In the genomic region with DNA sequence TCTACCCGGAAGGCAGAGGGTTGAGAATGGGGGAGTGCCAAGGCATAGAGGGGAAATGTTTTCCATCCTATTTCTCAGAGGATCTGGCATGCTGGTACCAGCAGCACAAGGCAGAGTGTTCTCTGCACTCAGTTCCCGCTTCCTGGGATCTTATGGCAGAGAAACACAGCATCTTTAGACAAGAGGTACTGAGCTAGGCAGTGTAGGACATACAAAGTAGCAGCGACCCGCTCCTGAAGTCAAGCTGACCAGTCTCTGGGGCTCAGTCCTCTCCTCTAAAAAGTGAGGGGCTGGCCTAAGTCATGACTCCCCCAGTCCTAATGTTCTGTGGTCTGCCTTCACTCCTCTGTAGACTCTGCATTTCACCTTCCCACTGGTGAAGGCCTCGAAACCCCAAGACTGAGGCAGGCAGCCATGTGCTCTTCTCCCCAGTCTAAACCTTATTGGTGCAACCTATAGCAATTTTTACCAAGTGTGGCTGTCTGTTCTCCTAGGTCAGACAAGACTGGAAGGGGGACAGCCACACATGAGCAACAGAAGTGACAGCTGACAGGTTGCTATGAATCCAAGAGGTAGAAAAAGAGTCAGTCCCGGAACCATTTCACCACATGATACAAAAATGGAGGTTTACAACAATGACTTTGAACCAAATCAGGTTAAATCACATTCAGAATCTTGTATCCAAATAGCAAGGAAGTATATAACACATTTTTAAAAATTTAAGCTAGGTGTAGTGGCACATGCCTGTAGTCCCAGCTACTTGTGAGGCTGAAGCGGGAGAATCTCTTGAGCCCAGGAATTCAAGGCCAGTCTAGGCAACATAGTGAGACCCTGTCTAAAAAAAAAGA, we compare ENCODE assay signal across 12 cellular contexts. TPM values are rescaled to one million over a fixed set of nuclear protein-coding genes. Genes with fewer than 3 reads are reported as not detected.
DNase-seq lines count a peak whose midpoint lies in the region; ATAC-seq and TF ChIP-seq lines count a peak whose summit lies in the region.
"Had no signal": no experiment of that assay in that cellular context is flagged by ENCODE, and none has a peak within 500 bp of the region (broad histone marks: within the 10 kb centered on the region; RNA-seq: fewer than 3 reads in every experiment).

No MANE protein-coding gene starts in this region.

- H3F3A ChIP-seq in SK-N-SH (replicated peaks; ENCODE audit: insufficient read depth) (peaks cover 6% of the 10 kb centered on the region), SU-DHL-6 (ENCODE audit: insufficient read depth) (peaks cover 87% of the 10 kb centered on the region)

- H3K9me3 Mint-ChIP-seq in stimulated activated memory B cell treated with anti-CD40 and anti-IgM and Interleukin-4, amounts not matched to agents 10 μg/mL and 1 μg/mL and 100 μg/mL, for 72 hours = no peaks in the 10 kb centered on the region

- POLR2A ChIA-PET in SK-N-SH (lab: Yijun Ruan, JAX) = interaction anchor here (0.6 to 3.9 kb wide), 2 partner anchors 12 to 23 kb away, joined by 4 to 23 read pairs; partner anchors contain the start of gene SUPT4H1

- H3K27ac Mint-ChIP-seq in stimulated activated memory B cell treated with anti-CD40 and anti-IgM and Interleukin-4, amounts not matched to agents 10 μg/mL and 1 μg/mL and 100 μg/mL, for 72 hours = peak overlapping the region; percentile 100

- no peak overlapping the region for H3K27ac ChIP-seq in SK-N-SH (ENCODE audit: low read depth in 2 of 2, low read length in 1 of 2)
- peak overlapping the region; percentile 97 for H3K27ac ChIP-seq in SU-DHL-6 (ENCODE audit: low read depth, low read length)
- peak overlapping the region in 3 of 4 donors; percentile 56 to 85 (median 80) for H3K27ac ChIP-seq in gastroesophageal sphincter

- H3K4me1 ChIP-seq in SK-N-SH (ENCODE audit: control insufficient read depth in 1 of 2, insufficient read depth in 2 of 2, low read depth in 1 of 2, low read length in 1 of 2) (peaks cover 0 to 29% of the 10 kb centered on the region in 2 experiments; a peak in 1 of 4 replicates), gastroesophageal sphincter (peaks cover 0 to 51% (median 6%) of the 10 kb centered on the region in 3 donors)

- H4K20me1 ChIP-seq in SK-N-SH (ENCODE audit: insufficient read depth) = no peaks in the 10 kb centered on the region
- no peaks in the 10 kb centered on the region for H4K20me1 ChIP-seq in SU-DHL-6 (ENCODE audit: low read depth, low read length)

- WGBS in SK-N-SH (ENCODE audit: low lambda C conversion rate) = 87% methylated on average over 7 of the region's 7 CpGs
- WGBS in gastroesophageal sphincter (ENCODE audit: low coverage in 1 of 2), 2 donors = 88 to 91% methylated on average over 5 to 6 of the region's 7 CpGs

- TF ChIP-seq RAD21 in SK-N-SH (IDR thresholded peaks at IDR 0.05; ENCODE audit: low read length) = no peak

- H2AFZ ChIP-seq in SK-N-SH (ENCODE audit: low read depth) (no peak overlapping the region), SU-DHL-6 (ENCODE audit: low read depth, low read length, severe bottlenecking) (no peak overlapping the region)

- no peak for TF ChIP-seq CTCF in SK-N-SH (IDR thresholded peaks at IDR 0.05)
- no peak for TF ChIP-seq CTCF in SU-DHL-6 (IDR thresholded peaks at IDR 0.05; ENCODE audit: insufficient read depth, low read length, poor library complexity, severe bottlenecking)
- no peak for TF ChIP-seq CTCF in gastroesophageal sphincter (IDR thresholded peaks at IDR 0.05)

- H3K79me2 ChIP-seq in SK-N-SH (ENCODE audit: insufficient read depth) = no peaks in the 10 kb centered on the region
- H3K79me2 ChIP-seq in SU-DHL-6 (ENCODE audit: insufficient read depth, low read length) = peaks cover 41% of the 10 kb centered on the region

- no peaks in the 10 kb centered on the region for H3K27me3 Mint-ChIP-seq in stimulated activated memory B cell treated with anti-CD40 and anti-IgM and Interleukin-4, amounts not matched to agents 10 μg/mL and 1 μg/mL and 100 μg/mL, for 72 hours

- CTCF ChIA-PET in SK-N-SH (lab: Yijun Ruan, JAX) = interaction anchor here (1.1 to 2.7 kb wide), 4 partner anchors 12 to 78 kb away, joined by 3 to 10 read pairs (median 6); partner anchors contain the start of genes RNF43 and SUPT4H1

- H3K9me3 ChIP-seq in SK-N-SH (no peaks in the 10 kb centered on the region), SU-DHL-6 (ENCODE audit: insufficient read depth, low read length) (no peaks in the 10 kb centered on the region), gastroesophageal sphincter (no peaks in the 10 kb centered on the region)

- H3K9ac ChIP-seq in SK-N-SH = no peak overlapping the region
- peak overlapping the region; percentile 100 for H3K9ac ChIP-seq in SU-DHL-6 (ENCODE audit: low read length)

- H3K36me3 ChIP-seq in SK-N-SH (replicated peaks in 1 of 2; ENCODE audit: control insufficient read depth in 1 of 2, insufficient read depth in 2 of 2, low read length in 1 of 2) (peaks cover 4 to 13% of the 10 kb centered on the region in 2 experiments), SU-DHL-6 (ENCODE audit: low read length) (no peaks in the 10 kb centered on the region), gastroesophageal sphincter (peaks cover 0 to 19% of the 10 kb centered on the region in 2 donors)

- DNase-seq in SK-N-SH = peak; percentile 4
- DNase-seq in HT-29 (ENCODE audit: low spot score) = no peak
- DNase-seq: cerebellar nuclear complex, SW 1271 had no signal

- H3K4me2 ChIP-seq in SK-N-SH (no peak overlapping the region), SU-DHL-6 (ENCODE audit: low read depth, low read length, poor library complexity, severe bottlenecking) (peak overlapping the region; percentile 99)

- TF ChIP-seq EP300 in SK-N-SH (IDR thresholded peaks at IDR 0.05; ENCODE audit: borderline replicate concordance in 1 of 2, low read depth in 1 of 2, low read length in 1 of 2) (no peak), gastroesophageal sphincter (IDR thresholded peaks at IDR 0.05) (no peak)

- no peak for TF ChIP-seq POLR2A in gastroesophageal sphincter (IDR thresholded peaks at IDR 0.05)

- H3K4me1 Mint-ChIP-seq in stimulated activated memory B cell treated with anti-CD40 and anti-IgM and Interleukin-4, amounts not matched to agents 10 μg/mL and 1 μg/mL and 100 μg/mL, for 72 hours = peaks cover 87% of the 10 kb centered on the region

- peak overlapping the region; percentile 98 for H3K4me3 Mint-ChIP-seq in stimulated activated memory B cell treated with anti-CD40 and anti-IgM and Interleukin-4, amounts not matched to agents 10 μg/mL and 1 μg/mL and 100 μg/mL, for 72 hours

- H3K4me3 ChIP-seq in SK-N-SH (ENCODE audit: low read depth in 2 of 2, low read length in 1 of 2) = no peak overlapping the region
- peak overlapping the region; percentile 41 for H3K4me3 ChIP-seq in SU-DHL-6 (ENCODE audit: insufficient read depth, low read length, poor library complexity, severe bottlenecking)
- peak overlapping the region in 1 of 2 donors; percentile 25 for H3K4me3 ChIP-seq in gastroesophageal sphincter

- H3K9me2 ChIP-seq in SK-N-SH = no peaks in the 10 kb centered on the region
- no peaks in the 10 kb centered on the region for H3K9me2 ChIP-seq in SU-DHL-6 (replicated peaks; ENCODE audit: insufficient read depth, low read length)

- ATAC-seq in SK-N-SH treated with all-trans-retinoic acid at 6 μM for 48 hours (no peak), gastroesophageal sphincter (no peak), HG03521 (IDR thresholded peaks at IDR 0.05; ENCODE audit: unreplicated experiment) (no peak), esophagus mucosa (no peak)
- no peak for ATAC-seq in stimulated activated memory B cell treated with anti-CD40 and anti-IgM and Interleukin-4, amounts not matched to agents 10 μg/mL and 1 μg/mL and 100 μg/mL, for 72 hours

- H3K27me3 ChIP-seq in SK-N-SH (ENCODE audit: insufficient read depth) (no peaks in the 10 kb centered on the region), SU-DHL-6 (ENCODE audit: low read length) (no peaks in the 10 kb centered on the region), gastroesophageal sphincter (no peaks in the 10 kb centered on the region)

- H3K36me3 Mint-ChIP-seq in stimulated activated memory B cell treated with anti-CD40 and anti-IgM and Interleukin-4, amounts not matched to agents 10 μg/mL and 1 μg/mL and 100 μg/mL, for 72 hours = peaks cover 29% of the 10 kb centered on the region

TF ChIP-seq in SK-N-SH, 30 proteins besides CTCF, POLR2A, EP300 and RAD21 (continues in another document):
- no peak for TF ChIP-seq FOXM1 (IDR thresholded peaks at IDR 0.05; ENCODE audit: low read depth)
- TF ChIP-seq RCOR1 (IDR thresholded peaks at IDR 0.05; ENCODE audit: low read length) = no peak
- TF ChIP-seq JUND (IDR thresholded peaks at IDR 0.05) = no peak
- no peak for TF ChIP-seq RXRA (IDR thresholded peaks at IDR 0.05; ENCODE audit: borderline replicate concordance, low read depth)
- TF ChIP-seq MXI1 (IDR thresholded peaks at IDR 0.05; ENCODE audit: low read depth, low read length) = no peak

TF ChIP-seq in SK-N-SH treated with all-trans-retinoic acid at 6 μM for 48 hours, 23 proteins besides CTCF, POLR2A, EP300 and RAD21:
- TF ChIP-seq TOX (CRISPR knock-in tag; IDR thresholded peaks at IDR 0.05; ENCODE audit: borderline replicate concordance) (no peak), ARNTL (CRISPR knock-in tag; IDR thresholded peaks at IDR 0.05; ENCODE audit: borderline replicate concordance, low read depth) (no peak), ZNF565 (CRISPR knock-in tag; conservative IDR thresholded peaks at IDR 0.05; ENCODE audit: low read depth) (no peak), ZNF70 (CRISPR knock-in tag; IDR thresholded peaks at IDR 0.05) (no peak), OSR1 (CRISPR knock-in tag; IDR thresholded peaks at IDR 0.05) (no peak), GLIS3 (CRISPR knock-in tag; IDR thresholded peaks at IDR 0.05) (no peak), TCF4 (CRISPR knock-in tag; IDR thresholded peaks at IDR 0.05; ENCODE audit: borderline replicate concordance) (no peak)

RNA-seq across cellular contexts. Expression of gene TSPOAP1, which starts 11.4 kb away (rescaled TPM):
- 0.79 and 1.9 TPM in 2 replicates for polyA plus RNA-seq in SK-N-SH (2012; rRNA removed)
- polyA plus RNA-seq in SK-N-SH (2012; cell fraction: cytosol; rRNA removed) = 0.28 and 0.97 TPM in 2 replicates
- 4.8 and 8.3 TPM in 2 replicates for polyA plus RNA-seq in SK-N-SH (2012; cell fraction: nucleus; rRNA removed)
- 10 to 100 TPM in 3 of 4 donors, 1 to 10 TPM in 1; 7.4 to 44.8 (median 23.0) TPM for total RNA-seq in gastroesophageal sphincter
- total RNA-seq in HT-29 (2014; rRNA removed; shearing (Covaris generic)) = 0.86 and 2.4 TPM in 2 replicates
- 2.6 TPM for total RNA-seq in esophagus mucosa
- total RNA-seq: A172 had no signal

RNA-seq across cellular contexts. Expression of gene SUPT4H1, which starts 12.0 kb away (rescaled TPM):
- polyA plus RNA-seq in SK-N-SH (2012; rRNA removed) = 165 and 205 TPM in 2 replicates
- 216 and 229 TPM in 2 replicates for polyA plus RNA-seq in SK-N-SH (2012; cell fraction: cytosol; rRNA removed)
- 54.9 and 92.8 TPM in 2 replicates for polyA plus RNA-seq in SK-N-SH (2012; cell fraction: nucleus; rRNA removed)
- total RNA-seq in gastroesophageal sphincter = 10 to 100 TPM; 40.1 to 55.4 (median 45.1) TPM
- 53.0 and 60.0 TPM in 2 replicates for total RNA-seq in HT-29 (2014; rRNA removed; shearing (Covaris generic))
- total RNA-seq in esophagus mucosa = 58.3 TPM

RNA-seq across cellular contexts. Expression of gene MPO, which starts 59.3 kb away (rescaled TPM):
- not detected in 2 replicates for polyA plus RNA-seq in SK-N-SH (2012; rRNA removed)
- polyA plus RNA-seq in SK-N-SH (2012; cell fraction: cytosol; rRNA removed) = not detected in 2 replicates
- not detected in 2 replicates for polyA plus RNA-seq in SK-N-SH (2012; cell fraction: nucleus; rRNA removed)
- total RNA-seq in gastroesophageal sphincter (1 to 10 TPM in 1 of 4 donors, not detected in 3; 1.6 TPM), esophagus mucosa (not detected)
- total RNA-seq in HT-29 (2014; rRNA removed; shearing (Covaris generic)) = not detected in 2 replicates
- total RNA-seq: A172, lung microvascular endothelial cell had no signal

Comparison
In these comparisons a context has a peak if more than half of its experiments do, and no peak if none do; other contexts are left out.
1. H3K27ac ChIP-seq: peak in SU-DHL-6 (single experiment) and gastroesophageal sphincter (3 of 4); none in SK-N-SH (0 of 2).